In the genomic region with DNA sequence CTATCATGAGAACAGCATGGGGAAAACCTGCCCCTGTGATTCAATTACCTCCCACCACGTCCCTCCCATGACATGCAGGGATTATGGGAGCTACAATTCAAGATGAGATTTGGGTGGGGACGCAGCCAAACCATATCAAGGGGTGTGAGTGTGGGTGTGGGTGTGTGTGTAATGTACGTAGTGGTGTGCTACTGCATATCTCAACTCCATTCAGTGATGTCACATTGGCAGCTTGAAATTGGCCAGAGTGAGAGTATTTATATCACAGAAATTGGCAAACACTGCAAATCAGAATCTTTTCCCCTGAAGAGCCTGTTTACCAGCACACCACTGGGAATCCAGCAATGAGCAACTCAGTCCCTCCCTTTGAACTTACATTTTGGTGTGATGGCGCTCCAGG, we compare ENCODE assay signal across 18 cellular contexts. TPM values are rescaled to one million over a fixed set of nuclear protein-coding genes. Genes with fewer than 3 reads are reported as not detected.
A peak's percentile ranks its signal among the peaks of the same experiment; 100 is the strongest.
DNase-seq lines count a peak whose midpoint lies in the region; ATAC-seq and TF ChIP-seq lines count a peak whose summit lies in the region.
"Had no signal": no experiment of that assay in that cellular context is flagged by ENCODE, and none has a peak within 500 bp of the region (broad histone marks: within the 10 kb centered on the region; RNA-seq: fewer than 3 reads in every experiment).

No MANE protein-coding gene starts in this region.

- H3K4me3 Mint-ChIP-seq in mesothelial cell of epicardium: no peak overlapping the region

- H3K79me2 ChIP-seq in PC-3 (ENCODE audit: low read length): peaks cover 72% of the 10 kb centered on the region

- 77% methylated on average over 4 of the region's 4 CpGs for WGBS in esophagus muscularis mucosa
- WGBS in transverse colon (ENCODE audit: low coverage in 1 of 2), 2 donors: 71% methylated on average over 4 of the region's 4 CpGs; no CpG with 5 or more reads in 1 of the 2 donors
- no CpG with 5 or more reads among the region's 4 CpGs for WGBS in neuronal stem cell (ENCODE audit: extremely low coverage in 2 of 2, insufficient read length in 2 of 2, insufficient replicate concordance in 1 of 2), 2 donors

- H3K14ac ChIP-seq in neuronal stem cell (ENCODE audit: low read length): no peak overlapping the region

- no peak overlapping the region for H2BK5ac ChIP-seq in neuronal stem cell (ENCODE audit: low read length)

- H3K27ac ChIP-seq in PC-3 (ENCODE audit: low read length) (peak overlapping the region; percentile 57), esophagus muscularis mucosa (replicated peaks in 1 of 4) (peak overlapping the region; percentile 71 to 98 (median 78)), transverse colon (peak overlapping the region; percentile 71 to 96 (median 86)), neuronal stem cell (replicated peaks; ENCODE audit: low read length) (no peak overlapping the region)
- H3K27ac ChIP-seq: C4-2B had no signal

- TF ChIP-seq CTCF in PC-3 (conservative IDR thresholded peaks at IDR 0.05; ENCODE audit: low read depth, low read length): no peak
- no peak for TF ChIP-seq CTCF in esophagus muscularis mucosa (IDR thresholded peaks at IDR 0.05)
- no peak for TF ChIP-seq CTCF in mesothelial cell of epicardium (IDR thresholded peaks at IDR 0.05; ENCODE audit: unreplicated experiment)
- no peak for TF ChIP-seq CTCF in transverse colon (IDR thresholded peaks at IDR 0.05)

- peaks cover 10% of the 10 kb centered on the region for H3K79me1 ChIP-seq in neuronal stem cell (ENCODE audit: low read depth, low read length)

- H3K36me3 ChIP-seq in PC-3 (ENCODE audit: low read depth, low read length) (no peaks in the 10 kb centered on the region), esophagus muscularis mucosa (no peaks in the 10 kb centered on the region), transverse colon (no peaks in the 10 kb centered on the region), neuronal stem cell (replicated peaks in 1 of 2; ENCODE audit: control insufficient read depth in 2 of 2, insufficient read depth in 2 of 2, low read length in 2 of 2) (peaks cover 0 to 4% of the 10 kb centered on the region in 2 donors)
- H3K36me3 ChIP-seq: pancreas had no signal

- in situ Hi-C loops in transverse colon (cut with MboI; ENCODE audit: low pct_ligation_motif_present in 1 of 4, low pct_unique_long_range_greater_than_20kb in 1 of 4, low sequenced_read_pairs in 3 of 4): no loop called here

- H3K4me2 ChIP-seq in PC-3 (ENCODE audit: low read length) (peak overlapping the region; percentile 36; the same call in 1 of the 2 replicates), neuronal stem cell (ENCODE audit: insufficient read depth, low read length, poor library complexity, severe bottlenecking) (no peak overlapping the region)

- H4K91ac ChIP-seq in neuronal stem cell (ENCODE audit: low read depth, low read length, poor library complexity): no peak overlapping the region

- no peaks in the 10 kb centered on the region for H3K9me3 ChIP-seq in PC-3 (ENCODE audit: low read length)
- no peaks in the 10 kb centered on the region for H3K9me3 ChIP-seq in esophagus muscularis mucosa
- no peaks in the 10 kb centered on the region for H3K9me3 ChIP-seq in transverse colon
- no peaks in the 10 kb centered on the region for H3K9me3 ChIP-seq in neuronal stem cell (replicated peaks in 1 of 2; ENCODE audit: control insufficient read depth in 2 of 2, insufficient read depth in 1 of 2, low read depth in 1 of 2, low read length in 2 of 2)
- H3K9me3 ChIP-seq: pancreas had no signal

- no peak for DNase-seq in PC-3
- DNase-seq in esophagus muscularis mucosa (ENCODE audit: extremely low spot score): no peak
- no peak for DNase-seq in mesothelial cell of epicardium (ENCODE audit: low spot score in 2 of 2, unreplicated experiment in 2 of 2)
- no peak for DNase-seq in transverse colon
- DNase-seq in activated CD4-positive, alpha-beta T cell treated with anti-CD3 and anti-CD28 coated beads for 1 hour: no peak
- no peak for DNase-seq in iPS-NIHi11 (ENCODE audit: low spot score)
- DNase-seq in neuronal stem cell (ENCODE audit: low spot score): no peak
- DNase-seq: activated CD4-positive, alpha-beta T cell treated with anti-CD3 and anti-CD28 coated beads, Interleukin-2, amount 50 U/mL, for 4 hours; DND-41; effector CD4-positive, alpha-beta T cell; NCI-H1092 treated with DMSO at 0.1 percent for 48 hours; NCI-H526; pancreas; RPMI8226; T-helper 9 cell had no signal

- H3K9ac ChIP-seq in PC-3 (ENCODE audit: low read length) (no peak overlapping the region), neuronal stem cell (ENCODE audit: low read depth, low read length, poor library complexity) (no peak overlapping the region)

- H3K4me1 ChIP-seq in PC-3 (ENCODE audit: insufficient read depth, low read length) (peaks cover 24% of the 10 kb centered on the region), esophagus muscularis mucosa (peaks cover 33 to 93% (median 78%) of the 10 kb centered on the region in 4 donors), transverse colon (peaks cover 25 to 62% (median 48%) of the 10 kb centered on the region in 4 donors), neuronal stem cell (ENCODE audit: control insufficient read depth in 2 of 2, insufficient read depth in 1 of 2, low read depth in 1 of 2, low read length in 2 of 2) (peaks cover 14% of the 10 kb centered on the region in 2 donors)

- POLR2A ChIA-PET in PC-3 (lab: Charles Lee; ENCODE audit: unreplicated experiment): no interaction called here

- H3K4me1 Mint-ChIP-seq in mesothelial cell of epicardium: peaks cover 23% of the 10 kb centered on the region

- peak overlapping the region; percentile 19 for H3K27ac Mint-ChIP-seq in mesothelial cell of epicardium
- H3K27ac Mint-ChIP-seq: IgD-negative memory B cell had no signal

- H2AFZ ChIP-seq in PC-3 (ENCODE audit: low read length) (no peak overlapping the region), neuronal stem cell (ENCODE audit: low read length) (no peak overlapping the region)

- H4K8ac ChIP-seq in neuronal stem cell (ENCODE audit: low read depth, low read length): no peak overlapping the region

- BruUV-seq in PC-3 (replicated peaks; lab: Mats Ljungman, UMichigan): no TSS peak

- peaks cover 3% of the 10 kb centered on the region for H3K36me3 Mint-ChIP-seq in mesothelial cell of epicardium
- H3K36me3 Mint-ChIP-seq: IgD-negative memory B cell had no signal

- no peak overlapping the region for H2BK15ac ChIP-seq in neuronal stem cell (ENCODE audit: low read length)

- no peak for TF ChIP-seq POLR2A in esophagus muscularis mucosa (IDR thresholded peaks at IDR 0.05; ENCODE audit: low read depth)
- no peak for TF ChIP-seq POLR2A in transverse colon (IDR thresholded peaks at IDR 0.05)

- no peaks in the 10 kb centered on the region for H3K27me3 ChIP-seq in PC-3 (ENCODE audit: low read length)
- no peaks in the 10 kb centered on the region for H3K27me3 ChIP-seq in esophagus muscularis mucosa
- no peaks in the 10 kb centered on the region for H3K27me3 ChIP-seq in transverse colon
- no peaks in the 10 kb centered on the region for H3K27me3 ChIP-seq in neuronal stem cell (ENCODE audit: control insufficient read depth in 3 of 3, insufficient read depth in 3 of 3, low read depth in 1 of 3, low read length in 3 of 3)
- H3K27me3 ChIP-seq: pancreas had no signal

- H3K18ac ChIP-seq in neuronal stem cell (ENCODE audit: low read length): no peak overlapping the region

- H4K20me1 ChIP-seq in PC-3 (ENCODE audit: low read length): no peaks in the 10 kb centered on the region

- H3F3A ChIP-seq in PC-3 (ENCODE audit: low read length, unreplicated experiment): no peaks in the 10 kb centered on the region

- H3K23ac ChIP-seq in neuronal stem cell (ENCODE audit: low read depth, low read length, poor library complexity): no peak overlapping the region

- H2AK5ac ChIP-seq in neuronal stem cell (ENCODE audit: low read depth, low read length): no peak overlapping the region

- H3K9me3 Mint-ChIP-seq in mesothelial cell of epicardium: peaks cover 3% of the 10 kb centered on the region

- TF ChIP-seq EP300 in esophagus muscularis mucosa (IDR thresholded peaks at IDR 0.05) (no peak), transverse colon (IDR thresholded peaks at IDR 0.05; ENCODE audit: low read depth) (no peak)

- no peak overlapping the region for H3K4me3 ChIP-seq in PC-3 (ENCODE audit: low read length)
- no peak overlapping the region for H3K4me3 ChIP-seq in esophagus muscularis mucosa
- H3K4me3 ChIP-seq in transverse colon: no peak overlapping the region
- no peak overlapping the region for H3K4me3 ChIP-seq in neuronal stem cell (ENCODE audit: low read length in 2 of 2)
- H3K4me3 ChIP-seq: pancreas had no signal

- no peak overlapping the region for H2BK12ac ChIP-seq in neuronal stem cell (ENCODE audit: low read length)

- ATAC-seq in PC-3 (no peak), GM21619 (IDR thresholded peaks at IDR 0.05; ENCODE audit: unreplicated experiment) (no peak)

- CTCF ChIA-PET in PC-3 (lab: Charles Lee): no interaction called here

- H2BK120ac ChIP-seq in neuronal stem cell (ENCODE audit: low read depth, low read length): no peak overlapping the region

- no peaks in the 10 kb centered on the region for H3K9me2 ChIP-seq in PC-3 (replicated peaks; ENCODE audit: low read length)

- H3K4ac ChIP-seq in neuronal stem cell (ENCODE audit: low read length): no peak overlapping the region

- intact Hi-C loops in PC-3 (cut with micrococcal nuclease) (no loop called here), esophagus muscularis mucosa (cut with DNase I) (no loop called here), transverse colon (cut with DNase I; ENCODE audit: low total_unique reads) (no loop called here)

- H3K27me3 Mint-ChIP-seq in mesothelial cell of epicardium (ENCODE audit: low read depth): no peaks in the 10 kb centered on the region

RNA-seq across cellular contexts. Expression of a gene that starts 5.5 kb away (rescaled TPM):
- total RNA-seq in PC-3 (2014; rRNA removed) (11.2 and 11.3 TPM in 2 replicates), esophagus muscularis mucosa (10 to 100 TPM; 46.6 to 93.0 (median 66.9) TPM), mesothelial cell of epicardium (31.3 to 33.1 TPM (median 32.6 TPM) in 3 replicates), transverse colon (100 to 1,000 TPM; 115 to 326 (median 199) TPM)
- polyA plus RNA-seq in neuronal stem cell (2013, experiment 1 of 2): 14.6 TPM
- polyA plus RNA-seq in neuronal stem cell (2013, experiment 2 of 2): 14.8 TPM
- polyA plus RNA-seq: IgD-negative memory B cell had no signal
